18 cellular contexts compared by ENCODE assay signal in the genomic region with DNA sequence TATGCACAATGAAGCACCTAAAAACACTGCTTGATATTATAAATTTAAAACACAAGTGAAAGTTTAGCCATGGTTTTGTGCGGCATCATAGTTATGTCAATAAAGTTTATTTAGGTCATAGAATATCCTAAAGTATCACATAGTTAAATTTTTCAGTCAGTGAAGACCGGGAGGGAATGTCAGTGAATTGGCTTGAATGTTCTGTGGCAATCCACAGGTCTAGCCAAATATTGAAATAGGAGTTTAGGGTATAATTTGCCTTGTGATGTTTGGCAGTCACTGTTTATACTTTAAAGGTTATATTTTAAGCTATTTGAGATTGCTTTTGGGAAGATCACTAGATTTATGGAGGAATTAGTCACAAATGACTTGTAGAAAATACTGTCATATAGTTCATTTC.
"Had no signal": no experiment of that assay in that cellular context is flagged by ENCODE, and none has a peak within 500 bp of the region (broad histone marks: within the 10 kb centered on the region; RNA-seq: fewer than 3 reads in every experiment).

No MANE protein-coding gene starts in this region.

- H3K27me3 ChIP-seq: foreskin keratinocyte had no signal

- H3K4me1 ChIP-seq: foreskin keratinocyte had no signal

- ATAC-seq: esophagus mucosa; foreskin keratinocyte; left cardiac atrium; left ventricle myocardium superior; stimulated activated naive B cell treated with anti-CD40 and anti-IgM and Interleukin-4, amounts not matched to agents 10 μg/mL and 1 μg/mL and 100 μg/mL, for 72 hours; stimulated activated naive CD8-positive, alpha-beta T cell treated with anti-CD3 and anti-CD28 coated beads, Interleukin-15, amount 100 ng/mL, for 72 hours had no signal

- H3K4me3 ChIP-seq: skin epidermis, thoracic aorta had no signal

- DNase-seq: cortex of kidney; effector memory CD4-positive, alpha-beta T cell; foreskin keratinocyte; kidney; left cardiac atrium; left ventricle myocardium superior; mesendoderm; naive B cell; occipital lobe; posterior cingulate gyrus; stimulated activated CD4-positive, alpha-beta T cell treated with anti-CD3 and anti-CD28 coated beads, Interleukin-2, amount 100 ng/mL, for 24 hours; stimulated activated CD4-positive, alpha-beta T cell treated with anti-CD3 and anti-CD28 coated beads, Interleukin-4, amount 100 ng/mL, for 4 hours; stimulated activated naive B cell treated with anti-CD40 and anti-IgM and Interleukin-4, amounts not matched to agents 10 μg/mL and 1 μg/mL and 100 μg/mL, for 72 hours; stimulated activated naive CD8-positive, alpha-beta T cell treated with anti-CD3 and anti-CD28 coated beads, Interleukin-15, amount 100 ng/mL, for 72 hours; substantia nigra had no signal

- H3K9me3 ChIP-seq: thoracic aorta had no signal

- H3K27ac ChIP-seq: foreskin keratinocyte, skin epidermis had no signal
